In the genomic region with DNA sequence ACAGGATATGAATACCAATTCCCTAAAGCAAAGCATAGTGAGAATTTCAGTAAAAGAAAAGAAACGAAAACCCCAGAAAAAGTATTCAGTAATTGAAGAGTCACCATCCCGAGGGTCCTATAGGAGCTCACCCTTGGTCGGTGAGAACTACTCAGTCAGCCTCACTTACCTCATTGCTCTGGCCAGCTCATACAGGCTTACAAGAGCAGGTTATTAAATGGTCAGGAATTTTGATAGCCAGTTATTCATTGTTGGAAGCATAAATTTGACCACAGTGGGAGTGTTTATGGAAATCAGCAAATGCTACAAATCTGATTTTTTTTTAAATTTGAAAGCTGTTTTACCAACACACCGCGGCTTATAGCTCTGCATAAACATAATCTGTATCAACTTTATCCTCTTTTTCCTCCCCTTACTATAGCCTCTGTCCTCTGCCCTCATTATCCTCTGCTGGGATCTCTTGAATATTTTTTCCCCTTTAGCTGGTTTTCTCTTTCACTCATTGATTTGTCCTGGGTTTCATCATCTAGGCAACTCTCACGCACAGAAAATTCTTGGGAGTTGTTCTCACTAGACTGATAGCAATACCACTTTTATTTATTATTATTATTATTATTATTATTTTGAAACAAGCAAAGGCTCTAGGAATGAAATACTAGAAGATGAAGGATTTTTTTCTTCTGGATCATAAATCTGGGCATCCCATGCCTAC, we compare ENCODE assay signal across 11 cellular contexts. TPM values are rescaled to one million over a fixed set of nuclear protein-coding genes. Genes with fewer than 3 reads are reported as not detected.
DNase-seq lines count a peak whose midpoint lies in the region; ATAC-seq and TF ChIP-seq lines count a peak whose summit lies in the region.
"Had no signal": no experiment of that assay in that cellular context is flagged by ENCODE, and none has a peak within 500 bp of the region (broad histone marks: within the 10 kb centered on the region; RNA-seq: fewer than 3 reads in every experiment).

No MANE protein-coding gene starts in this region.

- no peaks in the 10 kb centered on the region for H3K9me3 ChIP-seq in colonic mucosa
- no peaks in the 10 kb centered on the region for H3K9me3 ChIP-seq in mucosa of rectum (ENCODE audit: control insufficient read depth in 2 of 2, low read length in 2 of 2)

- intact Hi-C loops in colonic mucosa (cut with DNase I), result no loop called here

- no peak for TF ChIP-seq CTCF in colonic mucosa (IDR thresholded peaks at IDR 0.05)

- DNase-seq in ACHN (peak; percentile 96), LHCN-M2 (ENCODE audit: low read depth) (peak; percentile 95), colonic mucosa (no peak), NCI-H345 (lab: John Stamatoyannopoulos, UW) (no peak), AG08396 (ENCODE audit: low spot score) (no peak)
- no peak for DNase-seq in effector CD8-positive, alpha-beta T cell (lab: John Stamatoyannopoulos, UW)
- DNase-seq: activated T-cell treated with anti-CD3 and anti-CD28 coated beads, Interleukin-2, amount 50 U/mL, for 1 hour; CD4-positive, CD25-positive, alpha-beta regulatory T cell had no signal

- H3K4me3 ChIP-seq in colonic mucosa (no peak overlapping the region), mucosa of rectum (ENCODE audit: low read length in 2 of 2) (no peak overlapping the region)
- H3K4me3 ChIP-seq: SK-N-MC had no signal

- H3K36me3 ChIP-seq in colonic mucosa, result no peaks in the 10 kb centered on the region
- H3K36me3 ChIP-seq in mucosa of rectum (ENCODE audit: control insufficient read depth in 2 of 2, insufficient read depth in 2 of 2, low read length in 2 of 2), result no peaks in the 10 kb centered on the region

- H3K4me1 ChIP-seq in colonic mucosa, result no peaks in the 10 kb centered on the region
- peaks cover 0 to 32% of the 10 kb centered on the region in 2 donors for H3K4me1 ChIP-seq in mucosa of rectum (ENCODE audit: control insufficient read depth in 2 of 2, insufficient read depth in 2 of 2, low read length in 2 of 2)

- ATAC-seq in HG03432 (IDR thresholded peaks at IDR 0.05; ENCODE audit: unreplicated experiment), result no peak

- H3K27ac ChIP-seq in colonic mucosa, result peak overlapping the region; percentile 45
- H3K27ac ChIP-seq in mucosa of rectum (ENCODE audit: low read depth in 2 of 2, low read length in 2 of 2), result peak overlapping the region; percentile 3 to 32
- H3K27ac ChIP-seq: SK-N-MC had no signal

- no peaks in the 10 kb centered on the region for H3K27me3 ChIP-seq in colonic mucosa
- no peaks in the 10 kb centered on the region for H3K27me3 ChIP-seq in mucosa of rectum (ENCODE audit: control insufficient read depth in 2 of 2, insufficient read depth in 2 of 2, low read length in 2 of 2)

- in situ Hi-C loops in ACHN (cut with HindIII; ENCODE audit: low pct_ligation_motif_present, low pct_unique_long_range_greater_than_20kb, low sequenced_read_pairs), result no loop called here

- no peak overlapping the region for H3K9ac ChIP-seq in colonic mucosa (ENCODE audit: low read depth in 2 of 2, low read length in 2 of 2)
- no peak overlapping the region for H3K9ac ChIP-seq in mucosa of rectum (ENCODE audit: low read depth in 1 of 2, low read length in 2 of 2)

RNA-seq across cellular contexts. Expression of a gene that starts 11.1 kb away (rescaled TPM):
- total RNA-seq in LHCN-M2 (2014; rRNA removed), result 7.3 and 9.9 TPM in 2 replicates
- 2.2 TPM for polyA plus RNA-seq in LHCN-M2 (2012)
- total RNA-seq in colonic mucosa, result 1 to 10 TPM; 7.5 TPM
- polyA plus RNA-seq: CD4-positive, CD25-positive, alpha-beta regulatory T cell had no signal

RNA-seq across cellular contexts. Expression of a gene that starts 47.9 kb away (rescaled TPM):
- 11.1 and 19.7 TPM in 2 replicates for total RNA-seq in LHCN-M2 (2014; rRNA removed)
- 3.2 TPM for polyA plus RNA-seq in LHCN-M2 (2012)
- 10 to 100 TPM in 1 of 2 donors, 1 to 10 TPM in 1; 9.5 to 12.6 TPM for total RNA-seq in colonic mucosa

Comparison
In these comparisons a context has a peak if more than half of its experiments do, and no peak if none do; other contexts are left out.
1. DNase-seq: peak in ACHN (single experiment) and LHCN-M2 (single experiment); none in colonic mucosa (single experiment), effector CD8-positive, alpha-beta T cell (single experiment), NCI-H345 (single experiment) and AG08396 (single experiment).